Comparison of ENCODE assay signal across 8 cellular contexts in genomic region chr19:55165952-55166529, GRCh38. TPM values are rescaled to one million over a fixed set of nuclear protein-coding genes. Genes with fewer than 3 reads are reported as not detected.
DNase-seq lines count a peak whose midpoint lies in the region; ATAC-seq and TF ChIP-seq lines count a peak whose summit lies in the region.

No MANE protein-coding gene starts in this region.

- H3K36me3 ChIP-seq in psoas muscle (ENCODE audit: insufficient read depth in 1 of 2, low read depth in 1 of 2): no peaks in the 10 kb centered on the region

- intact Hi-C loops in Right ventricle myocardium inferior (cut with DNase I): no loop called here
- intact Hi-C loops in cardiac septum (cut with DNase I): no loop called here
- intact Hi-C loops in left ventricle myocardium superior (cut with micrococcal nuclease): no loop called here
- intact Hi-C loops in psoas muscle (cut with DNase I): no loop called here

- peak overlapping the region; percentile 62 for H3K4me3 ChIP-seq in psoas muscle

- H3K27ac ChIP-seq in psoas muscle: no peak overlapping the region

- H3K4me1 ChIP-seq in psoas muscle: peaks cover 8% of the 10 kb centered on the region

- 1% methylated on average over 30 to 34 of the region's 34 CpGs for WGBS in psoas muscle, 3 donors

- peak; percentile 40 for TF ChIP-seq CTCF in psoas muscle (IDR thresholded peaks at IDR 0.05)

- peak; percentile 63 for ATAC-seq in Right ventricle myocardium inferior
- peak; percentile 77 for ATAC-seq in left ventricle myocardium superior
- peak; percentile 80 to 91 (median 82) for ATAC-seq in psoas muscle
- ATAC-seq in GM21515 (IDR thresholded peaks at IDR 0.05; ENCODE audit: unreplicated experiment): no peak

- no peaks in the 10 kb centered on the region for H3K9me3 ChIP-seq in psoas muscle

- DNase-seq in Right ventricle myocardium inferior (ENCODE audit: missing footprints) (no peak), cardiac septum (ENCODE audit: low spot score) (no peak), M059J (ENCODE audit: low read depth) (peak; percentile 77), RPMI8226 (peak; percentile 88), amniotic epithelial cell (ENCODE audit: low read depth) (peak; percentile 84), left ventricle myocardium superior (peak; percentile 73), psoas muscle (peak; percentile 64 to 81)

- peaks cover 0 to 61% (median 4%) of the 10 kb centered on the region in 3 donors for H3K27me3 ChIP-seq in psoas muscle (ENCODE audit: insufficient read depth in 3 of 3, low read length in 2 of 3)

RNA-seq across cellular contexts. Expression of gene DNAAF3, which starts 0.4 kb away (rescaled TPM):
- 0.73 TPM for total RNA-seq in Right ventricle myocardium inferior
- 3.4 TPM for total RNA-seq in cardiac septum
- 0.44 and 4.0 TPM in 2 replicates for total RNA-seq in M059J (2014; rRNA removed; shearing (Covaris generic))
- total RNA-seq in left ventricle myocardium superior: 0.87 TPM
- total RNA-seq in psoas muscle: not detected
- under 1 TPM; 0.06 to 0.47 (median 0.34) TPM for polyA plus RNA-seq in psoas muscle

RNA-seq across cellular contexts. Expression of gene TNNI3, which starts 8.5 kb away (rescaled TPM):
- total RNA-seq in Right ventricle myocardium inferior (4,708 TPM), cardiac septum (7,865 TPM), left ventricle myocardium superior (5,071 TPM), psoas muscle (10 to 100 TPM in 1 of 4 donors, 1 to 10 TPM in 3; 5.0 to 16.2 (median 7.4) TPM)
- 0.42 TPM in 1 of 2 replicates, not detected in the other for total RNA-seq in M059J (2014; rRNA removed; shearing (Covaris generic))
- polyA plus RNA-seq in psoas muscle: 10 to 100 TPM; 13.4 to 17.4 (median 15.2) TPM

RNA-seq across cellular contexts. Expression of gene SYT5, which starts 14.0 kb away (rescaled TPM):
- total RNA-seq in Right ventricle myocardium inferior: not detected
- total RNA-seq in cardiac septum: 0.30 TPM
- total RNA-seq in M059J (2014; rRNA removed; shearing (Covaris generic)): not detected in 2 replicates
- total RNA-seq in left ventricle myocardium superior: not detected
- not detected for total RNA-seq in psoas muscle
- polyA plus RNA-seq in psoas muscle: under 1 TPM in 2 of 3 donors, not detected in 1; 0.03 to 0.13 TPM

RNA-seq across cellular contexts. Expression of gene TNNT1, which starts 17.0 kb away (rescaled TPM):
- 66.0 TPM for total RNA-seq in Right ventricle myocardium inferior
- total RNA-seq in cardiac septum: 187 TPM
- 25.5 and 40.1 TPM in 2 replicates for total RNA-seq in M059J (2014; rRNA removed; shearing (Covaris generic))
- total RNA-seq in left ventricle myocardium superior: 50.2 TPM
- 1,000 to 10,000 TPM; 7,142 to 9,723 (median 8,305) TPM for total RNA-seq in psoas muscle
- polyA plus RNA-seq in psoas muscle: over 10,000 TPM in 2 of 3 donors, 1,000 to 10,000 TPM in 1; 4,522 to 12,694 (median 10,175) TPM

RNA-seq across cellular contexts. Expression of gene PTPRH, which starts 43.3 kb away (rescaled TPM):
- total RNA-seq in Right ventricle myocardium inferior: 0.87 TPM
- 3.7 TPM for total RNA-seq in cardiac septum
- 0.79 and 1.5 TPM in 2 replicates for total RNA-seq in M059J (2014; rRNA removed; shearing (Covaris generic))
- 0.47 TPM for total RNA-seq in left ventricle myocardium superior
- under 1 TPM in 3 of 4 donors, not detected in 1; 0.15 to 0.18 (median 0.17) TPM for total RNA-seq in psoas muscle
- under 1 TPM; 0.04 to 0.12 (median 0.05) TPM for polyA plus RNA-seq in psoas muscle

Comparison
In these comparisons a context has a peak if more than half of its experiments do, and no peak if none do; other contexts are left out.
1. DNase-seq: peak in M059J (single experiment), RPMI8226 (single experiment), amniotic epithelial cell (single experiment), left ventricle myocardium superior (single experiment) and psoas muscle (2 of 2); none in Right ventricle myocardium inferior (single experiment) and cardiac septum (single experiment).
2. RNA of gene TNNI3, which starts 8.5 kb away (total RNA-seq): 7,865 TPM in cardiac septum (single experiment), 5,071 TPM in left ventricle myocardium superior (single experiment) and 4,708 TPM in Right ventricle myocardium inferior (single experiment); 5.0 to 16.2 TPM in psoas muscle and 0.42 TPM in M059J; every median in the first group is over 100 times any median in the second.